In the genomic region with DNA sequence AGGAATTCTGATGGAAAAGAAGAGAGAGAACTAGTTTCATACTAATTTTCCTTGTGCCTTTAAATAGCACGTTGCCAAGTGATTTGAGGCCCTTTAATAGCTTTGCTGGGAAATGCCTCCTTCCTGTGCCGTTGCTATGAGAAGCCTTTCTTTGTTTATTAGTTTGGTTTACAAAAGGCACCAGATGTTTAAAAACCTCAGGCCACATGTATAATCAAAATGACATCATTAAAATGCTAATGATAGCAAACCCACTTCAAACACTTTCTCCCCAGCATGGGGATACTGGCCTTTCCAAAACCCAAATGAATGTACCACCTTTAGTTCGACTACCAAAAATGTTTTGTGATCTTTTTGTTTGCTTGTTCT, we compare ENCODE assay signal across 8 cellular contexts. TPM values are rescaled to one million over a fixed set of nuclear protein-coding genes. Genes with fewer than 3 reads are reported as not detected.
A peak's percentile ranks its signal among the peaks of the same experiment; 100 is the strongest.
DNase-seq lines count a peak whose midpoint lies in the region; ATAC-seq and TF ChIP-seq lines count a peak whose summit lies in the region.

No MANE protein-coding gene starts in this region.

- no peaks in the 10 kb centered on the region for H3K36me3 Mint-ChIP-seq in WTC11

- POLR2A ChIA-PET in WTC11 (lab: Charles Lee) = no interaction called here

- intact Hi-C loops in stomach (cut with DNase I; ENCODE audit: low total_unique reads) = no loop called here
- intact Hi-C loops in left colon (cut with DNase I, micrococcal nuclease) = no loop called here

- 25 to 32% (median 26%) methylated on average over 3 of the region's 3 CpGs for WGBS in stomach, 5 donors

- TF ChIP-seq CTCF in WTC11 (IDR thresholded peaks at IDR 0.05) (no peak), stomach (IDR thresholded peaks at IDR 0.05) (no peak)

- peak overlapping the region in 4 of 5 donors; percentile 50 to 70 (median 60) for H3K27ac ChIP-seq in stomach

- no peak for TF ChIP-seq EP300 in stomach (IDR thresholded peaks at IDR 0.05)

- no peaks in the 10 kb centered on the region for H3K9me3 Mint-ChIP-seq in WTC11

- no peak overlapping the region for H3K4me3 ChIP-seq in stomach

- peaks cover 42% of the 10 kb centered on the region for H3K4me1 Mint-ChIP-seq in WTC11

- H3K36me3 ChIP-seq in stomach = no peaks in the 10 kb centered on the region

- ATAC-seq in WTC11 = peak; percentile 69
- no peak for ATAC-seq in HG03045 (IDR thresholded peaks at IDR 0.05; ENCODE audit: unreplicated experiment)
- ATAC-seq in HG03432 (IDR thresholded peaks at IDR 0.05; ENCODE audit: unreplicated experiment) = no peak
- no peak for ATAC-seq in left colon

- CTCF ChIA-PET in WTC11 (lab: Charles Lee) = interaction anchor here (0.8 to 1.0 kb wide), 2 partner anchors 43 to 50 kb away, joined by 3 read pairs; partner anchors contain the start of gene TBC1D23

- peak overlapping the region; percentile 94 for H3K27ac Mint-ChIP-seq in WTC11

- no peaks in the 10 kb centered on the region for H3K9me3 ChIP-seq in stomach

- peak; percentile 16 for DNase-seq in A172 (ENCODE audit: low spot score)
- peak; percentile 96 for DNase-seq in H4 (ENCODE audit: low spot score)
- no peak for DNase-seq in WTC11 (ENCODE audit: low spot score)
- DNase-seq in hepatic stellate cell (ENCODE audit: low spot score) = peak; percentile 61
- no peak for DNase-seq in stomach
- no peak for DNase-seq in left colon

- H3K27me3 ChIP-seq in stomach = no peaks in the 10 kb centered on the region

- TF ChIP-seq POLR2A in stomach (IDR thresholded peaks at IDR 0.05) = no peak

- peaks cover 11% of the 10 kb centered on the region for H3K27me3 Mint-ChIP-seq in WTC11 (ENCODE audit: low read depth)

- no peak overlapping the region; the same call in 1 of the 2 replicates for H3K4me3 Mint-ChIP-seq in WTC11

- peaks cover 9 to 20% (median 13%) of the 10 kb centered on the region in 4 donors for H3K4me1 ChIP-seq in stomach

TF ChIP-seq in WTC11, 78 proteins besides CTCF, POLR2A, EP300 and RAD21:
- TF ChIP-seq ZNF219 (CRISPR knock-in tag; IDR thresholded peaks at IDR 0.05; ENCODE audit: borderline replicate concordance) (no peak), MAX (CRISPR knock-in tag; IDR thresholded peaks at IDR 0.05) (0 out of 2 replicates have a peak, but pooled peaks have one; percentile 39), FOXK1 (CRISPR knock-in tag; IDR thresholded peaks at IDR 0.05) (0 out of 2 replicates have a peak, but pooled peaks have one; percentile 42)

RNA-seq across cellular contexts. Expression of gene TBC1D23, which starts 50.0 kb away (rescaled TPM):
- 49.8 and 57.0 TPM in 2 replicates for total RNA-seq in A172 (2014; rRNA removed; shearing (Covaris generic))
- 20.4 and 23.3 TPM in 2 replicates for total RNA-seq in H4 (2014; rRNA removed; shearing (Covaris generic))
- total RNA-seq in WTC11 (2021) (45.0 to 73.6 TPM (median 46.3 TPM) in 3 replicates), stomach (10 to 100 TPM in 3 of 5 donors, 1 to 10 TPM in 2; 7.0 to 79.5 (median 61.4) TPM), left colon (10 to 100 TPM; 38.2 to 50.9 TPM)
- polyA plus RNA-seq in stomach = 10 to 100 TPM; 14.6 to 19.4 (median 15.1) TPM

Comparison
In these comparisons a context has a peak if more than half of its experiments do, and no peak if none do; other contexts are left out.
1. DNase-seq: peak in A172 (single experiment), H4 (single experiment) and hepatic stellate cell (single experiment); none in WTC11 (single experiment), stomach (single experiment) and left colon (0 of 2).